Comparison of ENCODE assay signal across 8 cellular contexts in the genomic region with DNA sequence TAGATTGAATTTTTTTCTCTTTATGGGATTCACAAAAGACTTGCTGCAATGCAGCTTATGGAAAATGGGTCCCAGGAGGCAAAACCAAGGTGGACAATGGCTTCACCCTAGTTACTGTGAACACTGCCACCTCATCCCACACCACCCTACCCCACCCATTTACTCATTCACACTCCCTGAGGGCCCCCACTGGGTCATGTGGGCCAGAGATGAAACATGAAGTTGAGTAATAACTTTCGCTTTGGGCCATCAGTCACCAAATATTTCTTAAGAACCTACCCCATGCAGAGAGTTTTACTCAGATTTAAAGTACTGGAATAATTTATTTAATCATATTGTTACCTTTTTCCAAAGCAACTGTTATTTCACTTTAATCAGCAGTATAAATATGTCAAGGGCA.
DNase-seq lines count a peak whose midpoint lies in the region; ATAC-seq and TF ChIP-seq lines count a peak whose summit lies in the region.

No MANE protein-coding gene starts in this region.

- intact Hi-C loops in posterior cingulate gyrus (cut with DNase I) = no loop called here

- no peak for TF ChIP-seq CTCF in choroid plexus epithelial cell (conservative IDR thresholded peaks at IDR 0.05; ENCODE audit: low read depth, low read length)

- DNase-seq in AG20443 (ENCODE audit: low spot score) (peak; percentile 53), choroid plexus epithelial cell (ENCODE audit: low read depth) (peak; percentile 78), DMS 273 (lab: John Stamatoyannopoulos, UW; ENCODE audit: unreplicated experiment) (no peak), NCI-H345 (lab: John Stamatoyannopoulos, UW) (no peak), NCI-H187 (lab: John Stamatoyannopoulos, UW) (no peak), posterior cingulate gyrus (no peak)

- ATAC-seq in GM19463 (IDR thresholded peaks at IDR 0.05; ENCODE audit: unreplicated experiment) (peak; percentile 59), HG03469 (IDR thresholded peaks at IDR 0.05; ENCODE audit: unreplicated experiment) (peak; percentile 47)

- H3K4me3 ChIP-seq in choroid plexus epithelial cell (ENCODE audit: low read depth, low read length) = no peak overlapping the region

Comparison
In these comparisons a context has a peak if more than half of its experiments do, and no peak if none do; other contexts are left out.
1. DNase-seq: peak in AG20443 (single experiment) and choroid plexus epithelial cell (single experiment); none in DMS 273 (single experiment), NCI-H345 (single experiment), NCI-H187 (0 of 2) and posterior cingulate gyrus (0 of 10).